In genomic region chr11:20688761-20689160, GRCh38 we compare ENCODE assay signal across 17 cellular contexts.
"Had no signal": no experiment of that assay in that cellular context is flagged by ENCODE, and none has a peak within 500 bp of the region (broad histone marks: within the 10 kb centered on the region; RNA-seq: fewer than 3 reads in every experiment).

No MANE protein-coding gene starts in this region.

- DNase-seq: effector CD4-positive, alpha-beta T cell; foreskin melanocyte; head of caudate nucleus; kidney; left cardiac atrium; left ventricle myocardium inferior; lower lobe of right lung; natural killer cell; posterior cingulate gyrus; spleen; stimulated activated CD4-positive, alpha-beta T cell treated with anti-CD3 and anti-CD28 coated beads, Interleukin-15, amount 100 ng/mL, for 24 hours; stimulated activated CD4-positive, alpha-beta T cell treated with anti-CD3 and anti-CD28 coated beads, Interleukin-1b, Interleukin-23, amount 100 ng/mL, for 48 hours; stimulated activated CD4-positive, alpha-beta T cell treated with anti-CD3 and anti-CD28 coated beads, Interleukin-4, amount 100 ng/mL, for 24 hours; testis; transverse colon had no signal

- ATAC-seq: left cardiac atrium; lower lobe of right lung; natural killer cell; sciatic nerve; stimulated activated memory B cell treated with anti-CD40 and anti-IgM and Interleukin-4, amounts not matched to agents 10 μg/mL and 1 μg/mL and 100 μg/mL, for 72 hours had no signal
